ENCODE assay signal across 8 cellular contexts in genomic region chr13:36998624-36999041, GRCh38. TPM values are rescaled to one million over a fixed set of nuclear protein-coding genes. Genes with fewer than 3 reads are reported as not detected.
DNase-seq lines count a peak whose midpoint lies in the region; ATAC-seq lines count a peak whose summit lies in the region.

No MANE protein-coding gene starts in this region.

- ATAC-seq in GM21381 (IDR thresholded peaks at IDR 0.05; ENCODE audit: unreplicated experiment) = no peak

- DNase-seq in DMS53 (lab: John Stamatoyannopoulos, UW) (peak; percentile 59), DMS53 treated with DMSO at 0.1 percent for 48 hours (lab: John Stamatoyannopoulos, UW; ENCODE audit: unreplicated experiment) (no peak), SK-MEL-5 (ENCODE audit: low read depth, low spot score) (peak; percentile 4), astrocyte of the hippocampus (ENCODE audit: low read depth, low spot score) (peak; percentile 30), iPS-NIHi7 (ENCODE audit: extremely low spot score) (peak; percentile 48), SIG-M5 treated with dmso at 0.1 percent for 504 hours (lab: John Stamatoyannopoulos, UW; ENCODE audit: unreplicated experiment) (no peak)
- peak; percentile 27 for DNase-seq in stimulated activated CD4-positive, alpha-beta T cell treated with anti-CD3 and anti-CD28 coated beads, Interleukin-15, amount 100 ng/mL, for 24 hours

- in situ Hi-C loops in SK-MEL-5 (cut with HindIII; ENCODE audit: low pct_unique_long_range_greater_than_20kb, low sequenced_read_pairs) = loop anchor here (25.0 kb wide), 1 partner anchor 136 kb away; no protein-coding TSS in a partner anchor

RNA-seq across cellular contexts. Expression of gene ALG5, which starts 0.5 kb away (rescaled TPM):
- 68.6 and 81.3 TPM in 2 replicates for total RNA-seq in SK-MEL-5 (2014; rRNA removed; shearing (Covaris generic))
- 43.2 and 45.4 TPM in 2 replicates for polyA plus RNA-seq in SK-MEL-5 (2015; cell fraction: cytosol; rRNA removed)
- 34.7 and 39.5 TPM in 2 replicates for polyA plus RNA-seq in SK-MEL-5 (2015; cell fraction: nucleus; rRNA removed)

RNA-seq across cellular contexts. Expression of gene EXOSC8, which starts 2.0 kb away (rescaled TPM):
- total RNA-seq in SK-MEL-5 (2014; rRNA removed; shearing (Covaris generic)) = 55.5 and 58.0 TPM in 2 replicates
- 35.8 and 59.7 TPM in 2 replicates for polyA plus RNA-seq in SK-MEL-5 (2015; cell fraction: cytosol; rRNA removed)
- 159 and 198 TPM in 2 replicates for polyA plus RNA-seq in SK-MEL-5 (2015; cell fraction: nucleus; rRNA removed)

Comparison
In these comparisons a context has a peak if more than half of its experiments do, and no peak if none do; other contexts are left out.
1. DNase-seq: peak in DMS53 (single experiment), SK-MEL-5 (single experiment), astrocyte of the hippocampus (single experiment), iPS-NIHi7 (single experiment) and stimulated activated CD4-positive, alpha-beta T cell treated with anti-CD3 and anti-CD28 coated beads, Interleukin-15, amount 100 ng/mL, for 24 hours (single experiment); none in DMS53 treated with DMSO at 0.1 percent for 48 hours (single experiment) and SIG-M5 treated with dmso at 0.1 percent for 504 hours (single experiment).